ENCODE assay signal across 9 cellular contexts in the genomic region with DNA sequence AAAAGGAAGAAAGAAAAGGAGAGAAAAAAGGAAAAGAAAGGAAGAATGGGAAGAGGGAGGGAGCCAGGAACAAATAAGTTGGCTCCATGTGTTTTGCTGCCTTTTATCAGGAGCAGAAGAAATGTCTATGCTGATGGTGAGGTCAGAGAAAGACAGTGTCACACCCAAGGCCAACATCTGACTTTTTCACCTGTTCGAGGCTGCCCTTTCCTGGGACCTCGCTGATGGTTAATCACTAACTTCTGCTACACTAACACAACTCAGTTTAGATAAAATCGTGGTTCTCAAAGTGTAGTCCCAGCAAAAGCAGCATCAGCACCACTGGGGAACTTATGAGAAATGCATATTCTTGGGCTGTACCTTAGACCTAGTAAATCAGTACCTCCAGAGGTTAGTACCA.
"Had no signal": no experiment of that assay in that cellular context is flagged by ENCODE, and none has a peak within 500 bp of the region (broad histone marks: within the 10 kb centered on the region; RNA-seq: fewer than 3 reads in every experiment).

No MANE protein-coding gene starts in this region.

- DNase-seq: GM23248, GOT3, H7, H9, HCEC 1CT, HFFc6 had no signal

- H3K9ac ChIP-seq: GM23248 had no signal

- H3K36me3 ChIP-seq: HAP-1 had no signal

- H3K4me3 ChIP-seq: GM23248, GM23338, HAP-1 had no signal

- ATAC-seq: GM23338, HCT116 had no signal

- H2AFZ ChIP-seq: GM23248, GM23338 had no signal

- H3K27ac ChIP-seq: GM23248 had no signal

- H3K9me3 ChIP-seq: HAP-1 had no signal

- H3K4me2 ChIP-seq: GM23338 had no signal
